17 cellular contexts compared by ENCODE assay signal in genomic region chr20:44131704-44132103, GRCh38. TPM values are rescaled to one million over a fixed set of nuclear protein-coding genes. Genes with fewer than 3 reads are reported as not detected.
"Had no signal": no experiment of that assay in that cellular context is flagged by ENCODE, and none has a peak within 500 bp of the region (broad histone marks: within the 10 kb centered on the region; RNA-seq: fewer than 3 reads in every experiment).

No MANE protein-coding gene starts in this region.

- H3K9me3 Mint-ChIP-seq: central memory CD8-positive, alpha-beta T cell; naive thymus-derived CD8-positive, alpha-beta T cell had no signal

- DNase-seq: effector memory CD4-positive, alpha-beta T cell; foreskin keratinocyte; hippocampal formation; left colon; left ventricle myocardium superior; mesenchymal stem cell; right cardiac atrium; stimulated activated CD4-positive, alpha-beta T cell treated with anti-CD3 and anti-CD28 coated beads, Interleukin-2, amount 100 ng/mL, for 48 hours; stimulated activated naive CD8-positive, alpha-beta T cell treated with anti-CD3 and anti-CD28 coated beads, Interleukin-15, Interleukin-2, amounts not matched to agents 100 U/mL and 50 U/mL, for 24 hours had no signal

- H3K4me3 ChIP-seq: heart left ventricle, lung, smooth muscle cell, tibial nerve had no signal

- H3K9me3 ChIP-seq: heart left ventricle, neutrophil, tibial nerve had no signal

- H3K27ac ChIP-seq: foreskin keratinocyte, neutrophil, tibial nerve had no signal

- H3K27me3 ChIP-seq: foreskin keratinocyte, heart left ventricle, tibial nerve had no signal

- H3K4me3 Mint-ChIP-seq: central memory CD8-positive, alpha-beta T cell; naive thymus-derived CD8-positive, alpha-beta T cell had no signal

- H3K4me1 ChIP-seq: tibial nerve had no signal

- H3K4me1 Mint-ChIP-seq: central memory CD8-positive, alpha-beta T cell; naive thymus-derived CD8-positive, alpha-beta T cell had no signal

- ATAC-seq: foreskin keratinocyte; heart left ventricle; left colon; left ventricle myocardium superior; right cardiac atrium; stimulated activated naive CD8-positive, alpha-beta T cell treated with anti-CD3 and anti-CD28 coated beads, Interleukin-15, Interleukin-2, amounts not matched to agents 100 U/mL and 50 U/mL, for 24 hours had no signal

- H3K36me3 Mint-ChIP-seq: naive thymus-derived CD8-positive, alpha-beta T cell had no signal

- H3K36me3 ChIP-seq: heart left ventricle, neutrophil, tibial nerve had no signal

RNA-seq across cellular contexts. Expression of gene JPH2, which starts 55.3 kb away (rescaled TPM):
- total RNA-seq: naive thymus-derived CD8-positive, alpha-beta T cell had no signal
- polyA plus RNA-seq: naive thymus-derived CD8-positive, alpha-beta T cell; neural cell had no signal
